Comparison of ENCODE assay signal across 8 cellular contexts in genomic region chr3:49723631-49724551, GRCh38. TPM values are rescaled to one million over a fixed set of nuclear protein-coding genes. Genes with fewer than 3 reads are reported as not detected.
DNase-seq lines count a peak whose midpoint lies in the region; ATAC-seq and TF ChIP-seq lines count a peak whose summit lies in the region.

Gene GMPPB, minus strand, starts transcription at chr3:49723951. Its CDS starts 225 bp downstream, at chr3:49723726.

- H3K4me1 Mint-ChIP-seq in type B pancreatic cell (ENCODE audit: unreplicated experiment): peaks cover 9% of the 10 kb centered on the region

- intact Hi-C loops in T-helper 1 cell treated with Interleukin-12 subunit alpha and Interleukin-12 subunit beta and Interleukin-4 antibody, amounts not matched to agents 30 ng/mL and 1 ng/mL, for 36 hours (cut with micrococcal nuclease): loop anchor here (1.0 to 5.0 kb wide), 10 partner anchors 50 to 702 kb away; partner anchors contain the start of genes APEH, GNAI2, IP6K1 and MST1R
- intact Hi-C loops in adrenal gland (cut with DNase I): no loop called here
- intact Hi-C loops in heart left ventricle (cut with DNase I): loop anchor here in 3 of 10 donors (5.0 kb wide), 2 partner anchors 63 to 178 kb away; partner anchors contain the start of genes IP6K1 (in 2 of the 3) and MST1R (in 1 of the 3)
- intact Hi-C loops in posterior cingulate gyrus (cut with DNase I): loop anchor here (5.0 to 10.0 kb wide), 3 partner anchors 63 to 111 kb away; partner anchors contain the start of genes INKA1 and IP6K1

- peak within 1 kb of the TSS; percentile 80 to 100 (median 96) for H3K4me3 ChIP-seq in adrenal gland
- peak within 1 kb of the TSS; percentile 73 to 100 (median 96) for H3K4me3 ChIP-seq in heart left ventricle

- peak within 1 kb of the TSS; percentile 95 for H3K4me3 Mint-ChIP-seq in type B pancreatic cell

- WGBS in adrenal gland, 4 donors: 0 to 1% (median 0%) methylated on average over 11 to 102 of the region's 102 CpGs
- 0 to 1% (median 1%) methylated on average over 61 to 102 of the region's 102 CpGs for WGBS in heart left ventricle, 4 donors

- peaks cover 0 to 51% of the 10 kb centered on the region in 2 donors for H3K36me3 ChIP-seq in adrenal gland (replicated peaks in 1 of 2)
- H3K36me3 ChIP-seq in heart left ventricle: peaks cover 2 to 58% (median 51%) of the 10 kb centered on the region in 9 donors

- H3K9me3 ChIP-seq in adrenal gland (replicated peaks in 1 of 3): no peaks in the 10 kb centered on the region
- no peaks in the 10 kb centered on the region for H3K9me3 ChIP-seq in heart left ventricle

- H3K27ac Mint-ChIP-seq in type B pancreatic cell: peak within 1 kb of the TSS; percentile 98

- TF ChIP-seq CTCF in adrenal gland (IDR thresholded peaks at IDR 0.05) (no peak), heart left ventricle (IDR thresholded peaks at IDR 0.05) (peak in 1 of 12 donors; percentile 2), type B pancreatic cell (conservative IDR thresholded peaks at IDR 0.05) (no peak)

- H3K27me3 ChIP-seq in adrenal gland: no peaks in the 10 kb centered on the region
- no peaks in the 10 kb centered on the region for H3K27me3 ChIP-seq in heart left ventricle

- H3K27me3 Mint-ChIP-seq in type B pancreatic cell: no peaks in the 10 kb centered on the region

- H3K9me3 Mint-ChIP-seq in type B pancreatic cell: no peaks in the 10 kb centered on the region

- H3K4me1 ChIP-seq in adrenal gland (replicated peaks in 1 of 2): peaks cover 14 to 27% of the 10 kb centered on the region in 2 donors
- H3K4me1 ChIP-seq in heart left ventricle: peaks cover 11 to 37% (median 24%) of the 10 kb centered on the region in 12 donors

- peak; percentile 41 for DNase-seq in NCI-H1694 (lab: John Stamatoyannopoulos, UW)
- peak; percentile 97 to 99 (median 98) for DNase-seq in adrenal gland
- peak; percentile 98 to 99 (median 99) for DNase-seq in heart left ventricle
- peak; percentile 92 to 100 (median 97) for DNase-seq in posterior cingulate gyrus
- DNase-seq in type B pancreatic cell (ENCODE audit: extremely low spot score, unreplicated experiment): peak; percentile 98

- peaks cover 3% of the 10 kb centered on the region for H3K36me3 Mint-ChIP-seq in type B pancreatic cell

- ATAC-seq in HG02884 (IDR thresholded peaks at IDR 0.05; ENCODE audit: unreplicated experiment) (peak; percentile 76), heart left ventricle (peak; percentile 81 to 90 (median 88))

- TF ChIP-seq POLR2A in GM15510 (IDR thresholded peaks at IDR 0.05; ENCODE audit: borderline replicate concordance, extremely low read depth, insufficient read length): peak; percentile 78
- TF ChIP-seq POLR2A in adrenal gland (IDR thresholded peaks at IDR 0.05): peak; percentile 70 to 75
- peak in 1 of 2 donors; percentile 78 for TF ChIP-seq POLR2A in heart left ventricle (IDR thresholded peaks at IDR 0.05)

- H3K27ac ChIP-seq in adrenal gland (peak within 1 kb of the TSS; percentile 87 to 99 (median 95)), heart left ventricle (peak within 1 kb of the TSS; percentile 60 to 98 (median 92))

RNA-seq across cellular contexts. Expression of gene GMPPB, which starts in this region (rescaled TPM):
- 61.8 and 62.8 TPM in 2 replicates for total RNA-seq in T-helper 1 cell treated with Interleukin-12 subunit alpha and Interleukin-12 subunit beta and Interleukin-4 antibody, amounts not matched to agents 30 ng/mL and 1 ng/mL, for 36 hours
- total RNA-seq in adrenal gland (100 to 1,000 TPM in 1 of 8 donors, 10 to 100 TPM in 7; 22.3 to 141 (median 33.1) TPM), heart left ventricle (10 to 100 TPM in 8 of 9 donors, 1 to 10 TPM in 1; 9.4 to 21.8 (median 13.7) TPM), type B pancreatic cell (ENCODE audit: low replicate concordance) (41.9 and 50.4 TPM in 2 replicates)
- polyA plus RNA-seq in adrenal gland (10 to 100 TPM; 11.2 to 38.5 (median 20.2) TPM), heart left ventricle (10 to 100 TPM in 1 of 2 donors, 1 to 10 TPM in 1; 7.6 to 53.7 TPM)

Comparison
In these comparisons a context has a peak if more than half of its experiments do, and no peak if none do; other contexts are left out.
1. Peak in every context shown above with its lines: DNase-seq, ATAC-seq, H3K4me3 ChIP-seq and H3K27ac ChIP-seq.
2. DNase-seq: peak in every context shown above with its lines; median percentile 99 in heart left ventricle; 98 in adrenal gland; 98 in type B pancreatic cell; 97 in posterior cingulate gyrus; 41 in NCI-H1694.
3. intact Hi-C loops: an anchor here in T-helper 1 cell treated with Interleukin-12 subunit alpha and Interleukin-12 subunit beta and Interleukin-4 antibody, amounts not matched to agents 30 ng/mL and 1 ng/mL, for 36 hours (1.0 to 5.0 kb wide) and posterior cingulate gyrus (5.0 to 10.0 kb wide); none called in adrenal gland.